In the genomic region with DNA sequence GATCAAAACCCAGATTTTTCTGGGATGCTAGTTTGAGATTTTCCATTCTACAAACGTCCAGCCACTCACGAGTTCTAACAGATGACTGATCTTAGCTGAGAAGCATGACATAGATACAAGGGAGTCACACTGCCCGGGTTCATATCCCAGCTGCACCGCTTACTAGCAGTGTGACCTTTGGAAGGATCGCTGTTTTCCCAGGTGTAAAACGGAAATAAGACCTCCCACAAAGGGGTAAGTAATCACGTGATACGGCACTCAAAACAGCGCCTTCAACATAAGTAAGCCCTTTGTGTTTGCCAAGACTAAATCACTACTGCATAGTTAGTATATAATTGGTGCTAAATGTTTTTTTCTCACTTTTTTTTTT, we compare ENCODE assay signal across 8 cellular contexts.
DNase-seq lines count a peak whose midpoint lies in the region; ATAC-seq lines count a peak whose summit lies in the region.

No MANE protein-coding gene starts in this region.

- H3K27me3 Mint-ChIP-seq in activated naive CD8-positive, alpha-beta T cell = no peaks in the 10 kb centered on the region

- no peaks in the 10 kb centered on the region for H3K9me3 Mint-ChIP-seq in activated naive CD8-positive, alpha-beta T cell (ENCODE audit: low read depth)

- peak overlapping the region; percentile 95 for H3K4me3 Mint-ChIP-seq in activated naive CD8-positive, alpha-beta T cell

- H3K36me3 Mint-ChIP-seq in activated naive CD8-positive, alpha-beta T cell = peaks cover 7% of the 10 kb centered on the region

- no peak for ATAC-seq in HG02759 (IDR thresholded peaks at IDR 0.05; ENCODE audit: unreplicated experiment)
- no peak for ATAC-seq in HG03108 (IDR thresholded peaks at IDR 0.05; ENCODE audit: unreplicated experiment)

- peaks cover 38% of the 10 kb centered on the region for H3K4me1 Mint-ChIP-seq in activated naive CD8-positive, alpha-beta T cell (ENCODE audit: low read depth)

- DNase-seq in NOMO-1 treated with DMSO at 0.1 percent for 48 hours (lab: John Stamatoyannopoulos, UW; ENCODE audit: unreplicated experiment) (peak; percentile 30), NOMO-1 treated with dmso at 0.1 percent for 144 hours (lab: John Stamatoyannopoulos, UW; ENCODE audit: unreplicated experiment) (no peak), NCI-H748 treated with DMSO at 0.1 percent for 48 hours (lab: John Stamatoyannopoulos, UW) (peak; percentile 15), iPS-NIHi11 (ENCODE audit: low spot score) (peak; percentile 54)
- DNase-seq in stimulated activated CD4-positive, alpha-beta T cell treated with anti-CD3 and anti-CD28 coated beads, Interleukin-1b, Interleukin-23, amount 100 ng/mL, for 4 hours (ENCODE audit: low read depth in 2 of 2) = peak; percentile 8 to 14

- peak overlapping the region; percentile 98 for H3K27ac Mint-ChIP-seq in activated naive CD8-positive, alpha-beta T cell
